Comparison of ENCODE assay signal across 25 cellular contexts in the genomic region with DNA sequence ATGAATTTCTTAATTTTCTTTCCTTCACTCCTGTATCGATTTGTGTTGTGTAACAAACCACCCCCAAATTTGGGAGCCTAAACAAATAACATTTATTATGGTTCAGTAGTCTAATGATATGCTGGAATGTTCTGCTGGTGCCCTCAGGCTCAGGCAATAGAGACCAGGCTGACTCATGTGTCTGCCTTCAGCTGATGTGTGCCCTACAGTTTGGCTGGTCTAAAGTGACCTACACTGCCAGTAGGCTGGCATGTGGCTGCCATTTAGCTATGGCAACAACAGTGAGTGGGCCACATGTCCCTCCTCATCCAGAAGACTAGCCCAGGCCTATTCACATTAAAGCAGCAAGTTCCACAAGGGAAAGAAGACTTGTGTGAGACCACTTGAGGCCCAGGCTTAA.
A peak's percentile ranks its signal among the peaks of the same experiment; 100 is the strongest.
DNase-seq lines count a peak whose midpoint lies in the region; ATAC-seq, FAIRE-seq and TF ChIP-seq lines count a peak whose summit lies in the region.
"Had no signal": no experiment of that assay in that cellular context is flagged by ENCODE, and none has a peak within 500 bp of the region (broad histone marks: within the 10 kb centered on the region; RNA-seq: fewer than 3 reads in every experiment).

No MANE protein-coding gene starts in this region.

- H3K36me3 ChIP-seq in endothelial cell of umbilical vein (ENCODE audit: control insufficient read depth in 2 of 2, extremely low read depth in 1 of 2, insufficient read depth in 2 of 2, low read length in 2 of 2) = no peaks in the 10 kb centered on the region
- no peaks in the 10 kb centered on the region for H3K36me3 ChIP-seq in trophoblast cell (ENCODE audit: control insufficient read depth in 1 of 2, insufficient read depth in 2 of 2, low read length in 2 of 2)
- H3K36me3 ChIP-seq: gastrocnemius medialis, thoracic aorta had no signal

- TF ChIP-seq POLR2A in endothelial cell of umbilical vein (IDR thresholded peaks at IDR 0.05; ENCODE audit: low read depth, low read length) = no peak

- intact Hi-C loops in endothelial cell of umbilical vein (cut with micrococcal nuclease) = loop anchor here (5.0 kb wide), 1 partner anchor 668 kb away; no protein-coding TSS in a partner anchor

- H3K4me1 Mint-ChIP-seq in T-helper 1 cell treated with Interleukin-12 subunit alpha and Interleukin-12 subunit beta and Interleukin-4 antibody, amounts not matched to agents 30 μg/mL and 1 μg/mL, for 36 hours (ENCODE audit: low read depth) = peaks cover 16% of the 10 kb centered on the region
- peaks cover 23% of the 10 kb centered on the region for H3K4me1 Mint-ChIP-seq in T-helper 17 cell

- H3K9ac ChIP-seq in endothelial cell of umbilical vein (replicated peaks; ENCODE audit: extremely low read depth, insufficient read depth, low read length) = no peak overlapping the region
- no peak overlapping the region for H3K9ac ChIP-seq in trophoblast cell (ENCODE audit: low read length)
- H3K9ac ChIP-seq: parathyroid adenoma had no signal

- H3K18ac ChIP-seq in trophoblast cell (ENCODE audit: low read length) = no peak overlapping the region

- peaks cover 47% of the 10 kb centered on the region for H3K36me3 Mint-ChIP-seq in T-helper 1 cell treated with Interleukin-12 subunit alpha and Interleukin-12 subunit beta and Interleukin-4 antibody, amounts not matched to agents 30 μg/mL and 1 μg/mL, for 36 hours (ENCODE audit: low read depth)
- H3K36me3 Mint-ChIP-seq in T-helper 17 cell (ENCODE audit: low read depth) = peaks cover 11% of the 10 kb centered on the region

- no peaks in the 10 kb centered on the region for H3K79me1 ChIP-seq in trophoblast cell (ENCODE audit: low read length)

- H3K14ac ChIP-seq in trophoblast cell (ENCODE audit: low read length) = no peak overlapping the region

- no peak overlapping the region for H4K12ac ChIP-seq in trophoblast cell (ENCODE audit: low read depth, low read length)

- no peak for FAIRE-seq in endothelial cell of umbilical vein (lab: Jason Lieb, UNC)

- no peak overlapping the region for H3K4ac ChIP-seq in trophoblast cell (ENCODE audit: low read depth, low read length)

- no peak for TF ChIP-seq CTCF in endothelial cell of umbilical vein (IDR thresholded peaks at IDR 0.05; ENCODE audit: extremely low read depth in 1 of 2, insufficient read depth in 1 of 2, low read depth in 1 of 2, low read length in 2 of 2)

- no peaks in the 10 kb centered on the region for H3K9me1 ChIP-seq in endothelial cell of umbilical vein (replicated peaks; ENCODE audit: control insufficient read depth, extremely low read depth, insufficient read depth, low read length)

- ATAC-seq in T-helper 17 cell (no peak), HG03135 (IDR thresholded peaks at IDR 0.05; ENCODE audit: unreplicated experiment) (no peak), HG02763 (IDR thresholded peaks at IDR 0.05; ENCODE audit: unreplicated experiment) (no peak), HG02759 (IDR thresholded peaks at IDR 0.05; ENCODE audit: unreplicated experiment) (no peak)
- ATAC-seq: body of pancreas, gastrocnemius medialis, left colon had no signal

- no peaks in the 10 kb centered on the region for H3K27me3 ChIP-seq in endothelial cell of umbilical vein (ENCODE audit: control insufficient read depth in 2 of 2, insufficient read depth in 2 of 2, low read length in 2 of 2)
- H3K27me3 ChIP-seq in trophoblast cell (ENCODE audit: insufficient read depth, low read length) = no peaks in the 10 kb centered on the region
- H3K27me3 ChIP-seq: body of pancreas, gastrocnemius medialis had no signal

- DNase-seq in T-helper 1 cell (no peak), T-helper 17 cell (no peak), endothelial cell of umbilical vein (ENCODE audit: low read depth, low spot score) (no peak), trophoblast cell (peak; percentile 4 to 53)
- DNase-seq: 8988T; activated CD8-positive, alpha-beta memory T cell treated with anti-CD3 and anti-CD28 coated beads for 24 hours; activated effector memory CD4-positive, alpha-beta T cell treated with Interleukin-2 at 50 U/mL for 16 hours; body of pancreas; cortex of kidney; DMS 273 treated with DMSO at 0.1 percent for 48 hours; gastrocnemius medialis; H7; KBM-7; left colon; NCI-H1048; NCI-H526; stimulated activated CD4-positive, alpha-beta T cell treated with anti-CD3 and anti-CD28 coated beads, Interleukin-4, amount 100 ng/mL, for 4 hours; stimulated activated CD8-positive, alpha-beta memory T cell treated with anti-CD3 and anti-CD28 coated beads, Interleukin-4, amount 100 ng/mL, for 48 hours had no signal

- dilution Hi-C loops in endothelial cell of umbilical vein (cut with MboI; ENCODE audit: extremely low pct_ligation_motif_present, low sequenced_read_pairs) = no loop called here

- no peaks in the 10 kb centered on the region for H4K20me1 ChIP-seq in endothelial cell of umbilical vein (replicated peaks; ENCODE audit: control insufficient read depth, extremely low read depth, insufficient read depth, low read length)

- no peak overlapping the region for H2BK5ac ChIP-seq in trophoblast cell (ENCODE audit: low read depth, low read length, poor library complexity)

- H3K4me3 ChIP-seq in endothelial cell of umbilical vein (replicated peaks in 1 of 3; ENCODE audit: insufficient read depth in 1 of 3, low read depth in 1 of 3, low read length in 3 of 3) (no peak overlapping the region), trophoblast cell (ENCODE audit: low read depth, low read length) (no peak overlapping the region)
- H3K4me3 ChIP-seq: body of pancreas, gastrocnemius medialis, thoracic aorta had no signal

- no peaks in the 10 kb centered on the region for H3K27me3 Mint-ChIP-seq in T-helper 1 cell treated with Interleukin-12 subunit alpha and Interleukin-12 subunit beta and Interleukin-4 antibody, amounts not matched to agents 30 μg/mL and 1 μg/mL, for 36 hours (ENCODE audit: low read depth)
- no peaks in the 10 kb centered on the region for H3K27me3 Mint-ChIP-seq in T-helper 17 cell

- POLR2A ChIA-PET in endothelial cell of umbilical vein (lab: Charles Lee) = interaction anchor here (0.6 kb wide), 1 partner anchor 732 kb away, joined by 3 read pairs; no protein-coding TSS in a partner anchor

- H3K23ac ChIP-seq in trophoblast cell (ENCODE audit: low read length) = no peak overlapping the region

- CTCF ChIA-PET in endothelial cell of umbilical vein (lab: Charles Lee) = interaction anchor here (1.1 to 3.0 kb wide), 4 partner anchors 359 to 1522 kb away, joined by 3 to 33 read pairs (median 5); no protein-coding TSS in a partner anchor

- no peaks in the 10 kb centered on the region for H3K9me3 Mint-ChIP-seq in T-helper 1 cell treated with Interleukin-12 subunit alpha and Interleukin-12 subunit beta and Interleukin-4 antibody, amounts not matched to agents 30 μg/mL and 1 μg/mL, for 36 hours

- peak overlapping the region; percentile 39 for H2AFZ ChIP-seq in endothelial cell of umbilical vein (ENCODE audit: low read depth, low read length)
- H2AFZ ChIP-seq in trophoblast cell (ENCODE audit: insufficient read depth, low read length, poor library complexity) = no peak overlapping the region
- H2AFZ ChIP-seq: parathyroid adenoma had no signal

- peak overlapping the region; percentile 57 for H3K27ac Mint-ChIP-seq in T-helper 1 cell treated with Interleukin-12 subunit alpha and Interleukin-12 subunit beta and Interleukin-4 antibody, amounts not matched to agents 30 μg/mL and 1 μg/mL, for 36 hours
- H3K27ac Mint-ChIP-seq in T-helper 17 cell = peak overlapping the region; percentile 77

- H2BK12ac ChIP-seq in trophoblast cell (ENCODE audit: low read length) = no peak overlapping the region

- no peak overlapping the region for H2BK120ac ChIP-seq in trophoblast cell (ENCODE audit: insufficient read depth, low read length, poor library complexity)

- H3K4me1 ChIP-seq in endothelial cell of umbilical vein (ENCODE audit: control insufficient read depth, extremely low read depth, insufficient read depth, low read length) = no peaks in the 10 kb centered on the region
- H3K4me1 ChIP-seq in trophoblast cell (ENCODE audit: control insufficient read depth in 1 of 2, insufficient read depth in 2 of 2, low read length in 2 of 2) = no peaks in the 10 kb centered on the region
- H3K4me1 ChIP-seq: body of pancreas, gastrocnemius medialis, parathyroid adenoma had no signal

- no peak overlapping the region for H3K4me3 Mint-ChIP-seq in T-helper 1 cell treated with Interleukin-12 subunit alpha and Interleukin-12 subunit beta and Interleukin-4 antibody, amounts not matched to agents 30 μg/mL and 1 μg/mL, for 36 hours
- H3K4me3 Mint-ChIP-seq in T-helper 17 cell = no peak overlapping the region

- no peak overlapping the region for H2AK5ac ChIP-seq in trophoblast cell (ENCODE audit: low read length)

- H3K9me3 ChIP-seq in T-helper 17 cell (ENCODE audit: control insufficient read depth, low read length, poor library complexity, severe bottlenecking) = no peaks in the 10 kb centered on the region
- no peaks in the 10 kb centered on the region for H3K9me3 ChIP-seq in endothelial cell of umbilical vein (replicated peaks; ENCODE audit: control insufficient read depth, insufficient read depth, low read length)
- no peaks in the 10 kb centered on the region for H3K9me3 ChIP-seq in trophoblast cell (ENCODE audit: insufficient read depth, low read depth, low read length)
- H3K9me3 ChIP-seq: body of pancreas, gastrocnemius medialis, thoracic aorta had no signal

- H4K91ac ChIP-seq in trophoblast cell (ENCODE audit: low read depth, low read length) = no peak overlapping the region

- no peak overlapping the region for H3K27ac ChIP-seq in endothelial cell of umbilical vein (ENCODE audit: insufficient read depth, low read depth, low read length)
- no peak overlapping the region for H3K27ac ChIP-seq in trophoblast cell (ENCODE audit: low read depth, low read length)
- H3K27ac ChIP-seq: body of pancreas, C4-2B, gastrocnemius medialis, parathyroid adenoma, thoracic aorta had no signal

- WGBS in trophoblast cell (ENCODE audit: extremely low coverage, insufficient coverage, insufficient read length) = no CpG with 5 or more reads among the region's 1 CpG

- BruUV-seq in endothelial cell of umbilical vein (replicated peaks; lab: Mats Ljungman, UMichigan) = no TSS peak

- no peak overlapping the region for H4K8ac ChIP-seq in trophoblast cell (ENCODE audit: low read depth, low read length)

- H3K79me2 ChIP-seq in endothelial cell of umbilical vein (ENCODE audit: control insufficient read depth, insufficient read depth, low read length) = no peaks in the 10 kb centered on the region
- H3K79me2 ChIP-seq in trophoblast cell (ENCODE audit: control insufficient read depth, insufficient read depth, low read length, poor library complexity) = no peaks in the 10 kb centered on the region
- H3K79me2 ChIP-seq: parathyroid adenoma had no signal

- no peak overlapping the region for H3K4me2 ChIP-seq in endothelial cell of umbilical vein (ENCODE audit: insufficient read depth, low read length)
- no peak overlapping the region for H3K4me2 ChIP-seq in trophoblast cell (ENCODE audit: low read length)

TF ChIP-seq in endothelial cell of umbilical vein, 7 proteins besides CTCF, POLR2A, EP300 and RAD21 (continues in another document):
- no peak for TF ChIP-seq GATA2 (IDR thresholded peaks at IDR 0.05; ENCODE audit: insufficient read depth, insufficient read length, low read depth, low read length)
- TF ChIP-seq JUN (IDR thresholded peaks at IDR 0.05; ENCODE audit: borderline replicate concordance, insufficient read depth, insufficient read length, low read depth) = no peak
- TF ChIP-seq FOS (IDR thresholded peaks at IDR 0.05; ENCODE audit: borderline replicate concordance, insufficient read depth, low read length) = no peak

Comparison
In these comparisons a context has a peak if more than half of its experiments do, and no peak if none do; other contexts are left out.
1. DNase-seq: peak in trophoblast cell (2 of 2); none in T-helper 1 cell (0 of 5), T-helper 17 cell (0 of 3) and endothelial cell of umbilical vein (single experiment).